ENCODE assay signal across 16 cellular contexts in genomic region chr2:234676859-234677450, GRCh38.
DNase-seq lines count a peak whose midpoint lies in the region; ATAC-seq and TF ChIP-seq lines count a peak whose summit lies in the region.
"Had no signal": no experiment of that assay in that cellular context is flagged by ENCODE, and none has a peak within 500 bp of the region (broad histone marks: within the 10 kb centered on the region; RNA-seq: fewer than 3 reads in every experiment).

No MANE protein-coding gene starts in this region.

- H2BK15ac ChIP-seq in mesendoderm (replicated peaks; ENCODE audit: low read depth): peak overlapping the region; percentile 41

- H4K20me1 ChIP-seq in HCT116 (ENCODE audit: insufficient read depth): no peaks in the 10 kb centered on the region

- ATAC-seq in HCT116 (no peak), HG02884 (IDR thresholded peaks at IDR 0.05; ENCODE audit: unreplicated experiment) (no peak), natural killer cell (no peak)
- ATAC-seq: activated naive CD8-positive, alpha-beta T cell treated with anti-CD3 and anti-CD28 coated beads, Interleukin-2, amount 50 U/mL, for 24 hours; naive thymus-derived CD4-positive, alpha-beta T cell; Panc1 had no signal

- intact Hi-C loops in HCT116 (cut with micrococcal nuclease): no loop called here
- intact Hi-C loops in CD14-positive monocyte (cut with micrococcal nuclease): no loop called here
- intact Hi-C loops in natural killer cell (cut with micrococcal nuclease): no loop called here

- H3K27ac Mint-ChIP-seq in brain: peak overlapping the region in 4 of 5 experiments; percentile 61 to 87 (median 77)
- H3K27ac Mint-ChIP-seq in CD14-positive monocyte: no peak overlapping the region
- H3K27ac Mint-ChIP-seq in natural killer cell: no peak overlapping the region
- H3K27ac Mint-ChIP-seq: activated CD4-positive, alpha-beta memory T cell treated with anti-CD3 and anti-CD28 coated beads, Interleukin-2, amount 10 ng/mL, durations not matched to agents 7 days and 5 days; activated naive CD8-positive, alpha-beta T cell treated with anti-CD3 and anti-CD28 coated beads, Interleukin-2, amount 50 U/mL, for 24 hours; activated T-helper 1 cell treated with anti-CD3 and anti-CD28 coated beads, Interleukin-12 subunit alpha, Interleukin-12 subunit beta, Interleukin-2, Interleukin-4 antibody, amounts not matched to agents 30 ng/mL and 10 ng/mL and 1 ng/mL, durations not matched to agents 14 hours and 24 hours and 36 hours; B cell; naive thymus-derived CD4-positive, alpha-beta T cell had no signal

- H3K4me1 Mint-ChIP-seq in brain: peaks cover 34% of the 10 kb centered on the region
- no peaks in the 10 kb centered on the region for H3K4me1 Mint-ChIP-seq in CD14-positive monocyte
- H3K4me1 Mint-ChIP-seq in natural killer cell: no peaks in the 10 kb centered on the region
- H3K4me1 Mint-ChIP-seq: activated CD4-positive, alpha-beta memory T cell treated with anti-CD3 and anti-CD28 coated beads, Interleukin-2, amount 10 ng/mL, durations not matched to agents 7 days and 5 days; activated naive CD8-positive, alpha-beta T cell treated with anti-CD3 and anti-CD28 coated beads, Interleukin-2, amount 50 U/mL, for 24 hours; B cell; naive thymus-derived CD4-positive, alpha-beta T cell had no signal

- no peak overlapping the region for H2AFZ ChIP-seq in HCT116 (ENCODE audit: low read depth, low read length, poor library complexity, severe bottlenecking)

- H4K5ac ChIP-seq in mesendoderm (ENCODE audit: low read length): no peak overlapping the region

- no peak overlapping the region for H3K56ac ChIP-seq in mesendoderm (ENCODE audit: low read length)

- H3K27me3 Mint-ChIP-seq in brain: no peaks in the 10 kb centered on the region
- H3K27me3 Mint-ChIP-seq in CD14-positive monocyte (ENCODE audit: low read depth in 3 of 3): no peaks in the 10 kb centered on the region
- peaks cover 3 to 17% of the 10 kb centered on the region in 2 donors for H3K27me3 Mint-ChIP-seq in natural killer cell (ENCODE audit: low read depth in 2 of 2)
- H3K27me3 Mint-ChIP-seq: activated naive CD8-positive, alpha-beta T cell treated with anti-CD3 and anti-CD28 coated beads, Interleukin-2, amount 50 U/mL, for 24 hours had no signal

- TF ChIP-seq RAD21 in HCT116 (IDR thresholded peaks at IDR 0.05; ENCODE audit: low read depth): no peak

- H2BK5ac ChIP-seq in mesendoderm (ENCODE audit: low read length): no peak overlapping the region

- RAD21 ChIA-PET in HCT116 (lab: Charles Lee; ENCODE audit: low non-redundant PET in 1 of 2, low total read pairs in 2 of 2, uncharacterized antibody in 2 of 2, unreplicated experiment in 2 of 2): no interaction called here

- H3K4me1 ChIP-seq in HCT116 (ENCODE audit: control insufficient read depth in 1 of 2, insufficient read depth in 2 of 2, low read length in 2 of 2) (peaks cover 38 to 76% of the 10 kb centered on the region in 2 experiments), mesendoderm (ENCODE audit: control insufficient read depth, low read depth, low read length) (no peaks in the 10 kb centered on the region)

- CTCF ChIA-PET in HCT116 (lab: Charles Lee): no interaction called here

- H3K18ac ChIP-seq in mesendoderm (ENCODE audit: low read length): no peak overlapping the region

- WGBS in mesendoderm (ENCODE audit: extremely low coverage, insufficient coverage, low lambda C conversion rate): no CpG with 5 or more reads among the region's 7 CpGs

- H2BK120ac ChIP-seq in mesendoderm (ENCODE audit: low read depth, low read length): no peak overlapping the region

- no peaks in the 10 kb centered on the region for H3K9me3 ChIP-seq in HCT116 (ENCODE audit: control insufficient read depth in 1 of 2, insufficient read depth in 1 of 2, low read depth in 1 of 2, low read length in 2 of 2)

- H3K27ac ChIP-seq in HCT116 (ENCODE audit: low read depth, low read length) (no peak overlapping the region), mesendoderm (ENCODE audit: low read depth, low read length) (no peak overlapping the region)
- H3K27ac ChIP-seq: cardiac muscle cell had no signal

- H3K4ac ChIP-seq in mesendoderm (ENCODE audit: low read depth, low read length): no peak overlapping the region

- H3K36me3 ChIP-seq in HCT116 (ENCODE audit: control insufficient read depth in 1 of 2, insufficient read depth in 2 of 2, low read length in 2 of 2) (no peaks in the 10 kb centered on the region), mesendoderm (ENCODE audit: control insufficient read depth, insufficient read depth, low read length) (no peaks in the 10 kb centered on the region)
- H3K36me3 ChIP-seq: cardiac muscle cell had no signal

- H3K9me2 ChIP-seq in HCT116 (ENCODE audit: insufficient read depth): no peaks in the 10 kb centered on the region

- H3K27me3 ChIP-seq in HCT116 (ENCODE audit: insufficient read depth, low read length): no peaks in the 10 kb centered on the region
- H3K27me3 ChIP-seq in mesendoderm (ENCODE audit: insufficient read depth, low read length, poor library complexity): no peaks in the 10 kb centered on the region
- H3K27me3 ChIP-seq: cardiac muscle cell had no signal

- H3K4me3 Mint-ChIP-seq in brain (no peak overlapping the region), CD14-positive monocyte (no peak overlapping the region), natural killer cell (no peak overlapping the region)
- H3K4me3 Mint-ChIP-seq: activated CD4-positive, alpha-beta memory T cell treated with anti-CD3 and anti-CD28 coated beads, Interleukin-2, amount 10 ng/mL, durations not matched to agents 7 days and 5 days; activated naive CD8-positive, alpha-beta T cell treated with anti-CD3 and anti-CD28 coated beads, Interleukin-2, amount 50 U/mL, for 24 hours; activated T-helper 1 cell treated with anti-CD3 and anti-CD28 coated beads, Interleukin-12 subunit alpha, Interleukin-12 subunit beta, Interleukin-2, Interleukin-4 antibody, amounts not matched to agents 30 ng/mL and 10 ng/mL and 1 ng/mL, durations not matched to agents 14 hours and 24 hours and 36 hours; B cell; naive thymus-derived CD4-positive, alpha-beta T cell had no signal

- H2AK5ac ChIP-seq in mesendoderm (ENCODE audit: low read length): no peak overlapping the region

- no peaks in the 10 kb centered on the region for H3K79me1 ChIP-seq in mesendoderm (ENCODE audit: low read length)

- peaks cover 3 to 20% (median 8%) of the 10 kb centered on the region in 5 experiments for H3K9me3 Mint-ChIP-seq in brain
- peaks cover 0 to 3% (median 0%) of the 10 kb centered on the region in 7 donors for H3K9me3 Mint-ChIP-seq in CD14-positive monocyte
- no peaks in the 10 kb centered on the region for H3K9me3 Mint-ChIP-seq in natural killer cell
- H3K9me3 Mint-ChIP-seq: activated CD4-positive, alpha-beta memory T cell treated with anti-CD3 and anti-CD28 coated beads, Interleukin-2, amount 10 ng/mL, durations not matched to agents 7 days and 5 days; activated naive CD8-positive, alpha-beta T cell treated with anti-CD3 and anti-CD28 coated beads, Interleukin-2, amount 50 U/mL, for 24 hours; activated T-helper 1 cell treated with anti-CD3 and anti-CD28 coated beads, Interleukin-12 subunit alpha, Interleukin-12 subunit beta, Interleukin-2, Interleukin-4 antibody, amounts not matched to agents 30 ng/mL and 10 ng/mL and 1 ng/mL, durations not matched to agents 14 hours and 24 hours and 36 hours had no signal

- DNase-seq in COLO668 (lab: John Stamatoyannopoulos, UW; ENCODE audit: unreplicated experiment) (peak; percentile 25), HCT116 (ENCODE audit: low read depth, low spot score) (no peak), mesendoderm (no peak), CD14-positive monocyte (ENCODE audit: low spot score) (no peak), natural killer cell (no peak)
- DNase-seq in activated CD8-positive, alpha-beta memory T cell treated with anti-CD3 and anti-CD28 coated beads, Interleukin-2, amount 50 U/mL, for 4 hours: no peak
- DNase-seq: activated CD4-positive, alpha-beta memory T cell treated with anti-CD3 and anti-CD28 coated beads, Interleukin-2, amount 10 ng/mL, durations not matched to agents 7 days and 5 days; activated naive CD8-positive, alpha-beta T cell treated with anti-CD3 and anti-CD28 coated beads, Interleukin-2, amount 50 U/mL, for 24 hours; effector CD8-positive, alpha-beta T cell; naive thymus-derived CD4-positive, alpha-beta T cell had no signal

- H3K36me3 Mint-ChIP-seq in brain (no peaks in the 10 kb centered on the region), CD14-positive monocyte (no peaks in the 10 kb centered on the region), natural killer cell (no peaks in the 10 kb centered on the region)
- H3K36me3 Mint-ChIP-seq: naive thymus-derived CD4-positive, alpha-beta T cell had no signal

- no TSS peak for BruUV-seq in HCT116 (replicated peaks; lab: Mats Ljungman, UMichigan)

- no peak overlapping the region for H3K23ac ChIP-seq in mesendoderm (ENCODE audit: low read length)

- H3K79me2 ChIP-seq in HCT116 (ENCODE audit: insufficient read depth, low read length): no peaks in the 10 kb centered on the region
- no peaks in the 10 kb centered on the region for H3K79me2 ChIP-seq in mesendoderm (ENCODE audit: control insufficient read depth, insufficient read depth, low read length)

- no peak overlapping the region for H4K8ac ChIP-seq in mesendoderm (ENCODE audit: low read depth, low read length)

- H3K4me2 ChIP-seq in HCT116 (ENCODE audit: low read length): 0 out of 2 replicates have a peak overlapping the region, but pooled peaks have one; percentile 2
- no peak overlapping the region for H3K4me2 ChIP-seq in mesendoderm (ENCODE audit: low read length)

- TF ChIP-seq CTCF in HCT116 (IDR thresholded peaks at IDR 0.05 in 2 of 3, conservative IDR thresholded peaks at IDR 0.05 in 1 of 3; ENCODE audit: borderline replicate concordance in 1 of 3, insufficient read depth in 1 of 3, low read depth in 2 of 3, low read length in 2 of 3) (no peak), brain (conservative IDR thresholded peaks at IDR 0.05) (no peak), CD14-positive monocyte (IDR thresholded peaks at IDR 0.05) (no peak), natural killer cell (IDR thresholded peaks at IDR 0.05) (no peak)

- no peak overlapping the region for H3K4me3 ChIP-seq in HCT116 (replicated peaks in 1 of 2; ENCODE audit: low read depth in 1 of 2, low read length in 2 of 2)
- no peak overlapping the region for H3K4me3 ChIP-seq in mesendoderm (ENCODE audit: low read length)
- H3K4me3 ChIP-seq: cardiac muscle cell had no signal

- no peak for TF ChIP-seq POLR2A in HCT116 (IDR thresholded peaks at IDR 0.05; ENCODE audit: borderline replicate concordance, extremely low read depth, insufficient read depth, insufficient read length)

- POLR2A ChIA-PET in HCT116 (lab: Charles Lee): interaction anchor here (0.6 kb wide), 1 partner anchor 16 kb away, joined by 3 read pairs; no protein-coding TSS in a partner anchor

- no peak overlapping the region for H3K9ac ChIP-seq in HCT116 (ENCODE audit: low read length)
- H3K9ac ChIP-seq in mesendoderm (ENCODE audit: low read length): no peak overlapping the region

TF ChIP-seq in HCT116, 20 proteins besides CTCF, POLR2A, EP300 and RAD21 (continues in another document):
- TF ChIP-seq SP1 (IDR thresholded peaks at IDR 0.05; ENCODE audit: low read depth) (no peak), CBX3 (IDR thresholded peaks at IDR 0.05; ENCODE audit: low read depth) (no peak), SRF (IDR thresholded peaks at IDR 0.05; ENCODE audit: low read depth) (no peak)

Comparison
In these comparisons a context has a peak if more than half of its experiments do, and no peak if none do; other contexts are left out.
1. H3K27ac Mint-ChIP-seq: peak in brain (4 of 5); none in CD14-positive monocyte (0 of 7) and natural killer cell (0 of 2).